19 cellular contexts compared by ENCODE assay signal in genomic region chr10:8069627-8070026, GRCh38. TPM values are rescaled to one million over a fixed set of nuclear protein-coding genes. Genes with fewer than 3 reads are reported as not detected.
A peak's percentile ranks its signal among the peaks of the same experiment; 100 is the strongest.
DNase-seq lines count a peak whose midpoint lies in the region; ATAC-seq and TF ChIP-seq lines count a peak whose summit lies in the region.
"Had no signal": no experiment of that assay in that cellular context is flagged by ENCODE, and none has a peak within 500 bp of the region (broad histone marks: within the 10 kb centered on the region; RNA-seq: fewer than 3 reads in every experiment).

No MANE protein-coding gene starts in this region.

- no peak overlapping the region for H3K4me3 Mint-ChIP-seq in activated CD8-positive, alpha-beta T cell treated with anti-CD3 and anti-CD28 coated beads for 36 hours
- H3K4me3 Mint-ChIP-seq in nephron progenitor cell: no peak overlapping the region
- no peak overlapping the region for H3K4me3 Mint-ChIP-seq in stimulated activated naive B cell treated with anti-CD40 and anti-IgM and Interleukin-4, amounts not matched to agents 10 μg/mL and 1 μg/mL and 100 μg/mL, for 72 hours
- H3K4me3 Mint-ChIP-seq: activated naive CD4-positive, alpha-beta T cell treated with anti-CD3 and anti-CD28 coated beads, Interleukin-2, amount 50 U/mL, for 24 hours; type B pancreatic cell had no signal

- H3K4me2 ChIP-seq in BLaER1 treated with 17β-estradiol and CSF1 and Interleukin-3, amounts not matched to agents 10 nM and 100 nM: peak overlapping the region in 7 of 11 experiments; percentile 8 to 45 (median 14); a peak in 6 of 22 replicates

- intact Hi-C loops in activated CD8-positive, alpha-beta T cell treated with anti-CD3 and anti-CD28 coated beads for 36 hours (cut with micrococcal nuclease): no loop called here

- H3K9ac ChIP-seq in BLaER1 treated with 17β-estradiol and CSF1 and Interleukin-3, amounts not matched to agents 10 nM and 100 nM: no peak overlapping the region

- H3K27me3 Mint-ChIP-seq in activated CD8-positive, alpha-beta T cell treated with anti-CD3 and anti-CD28 coated beads for 36 hours: no peaks in the 10 kb centered on the region
- peaks cover 36% of the 10 kb centered on the region for H3K27me3 Mint-ChIP-seq in nephron progenitor cell (ENCODE audit: low read depth, poor library complexity)
- H3K27me3 Mint-ChIP-seq in stimulated activated naive B cell treated with anti-CD40 and anti-IgM and Interleukin-4, amounts not matched to agents 10 μg/mL and 1 μg/mL and 100 μg/mL, for 72 hours: peaks cover 23 to 33% of the 10 kb centered on the region in 2 donors
- H3K27me3 Mint-ChIP-seq: activated naive CD4-positive, alpha-beta T cell treated with anti-CD3 and anti-CD28 coated beads, Interleukin-2, amount 50 U/mL, for 24 hours had no signal

- CTCF ChIA-PET in activated CD8-positive, alpha-beta T cell treated with anti-CD3 and anti-CD28 coated beads for 36 hours (lab: Charles Lee): no interaction called here

- no peak for ATAC-seq in activated CD8-positive, alpha-beta T cell treated with anti-CD3 and anti-CD28 coated beads for 36 hours
- ATAC-seq in HG03354 (IDR thresholded peaks at IDR 0.05; ENCODE audit: poor library complexity, severe bottlenecking, unreplicated experiment) (no peak), GM19035 (IDR thresholded peaks at IDR 0.05; ENCODE audit: unreplicated experiment) (no peak)
- no peak for ATAC-seq in stimulated activated naive B cell treated with anti-CD40 and anti-IgM and Interleukin-4, amounts not matched to agents 10 μg/mL and 1 μg/mL and 100 μg/mL, for 72 hours (replicated peaks)
- ATAC-seq: left colon had no signal

- H3K36me3 ChIP-seq in BLaER1 treated with 17β-estradiol and CSF1 and Interleukin-3, amounts not matched to agents 10 nM and 100 nM: no peaks in the 10 kb centered on the region
- H3K36me3 ChIP-seq: ovary had no signal

- H3K4me1 Mint-ChIP-seq in activated CD8-positive, alpha-beta T cell treated with anti-CD3 and anti-CD28 coated beads for 36 hours (ENCODE audit: low read depth): peaks cover 78% of the 10 kb centered on the region
- peaks cover 29% of the 10 kb centered on the region for H3K4me1 Mint-ChIP-seq in nephron progenitor cell
- peaks cover 0 to 5% of the 10 kb centered on the region in 2 donors for H3K4me1 Mint-ChIP-seq in stimulated activated naive B cell treated with anti-CD40 and anti-IgM and Interleukin-4, amounts not matched to agents 10 μg/mL and 1 μg/mL and 100 μg/mL, for 72 hours

- H3K27ac Mint-ChIP-seq in activated CD8-positive, alpha-beta T cell treated with anti-CD3 and anti-CD28 coated beads for 36 hours: peak overlapping the region; percentile 77
- no peak overlapping the region for H3K27ac Mint-ChIP-seq in nephron progenitor cell
- H3K27ac Mint-ChIP-seq in stimulated activated naive B cell treated with anti-CD40 and anti-IgM and Interleukin-4, amounts not matched to agents 10 μg/mL and 1 μg/mL and 100 μg/mL, for 72 hours: no peak overlapping the region
- H3K27ac Mint-ChIP-seq: type B pancreatic cell had no signal

- no peak overlapping the region for H3K27ac ChIP-seq in BLaER1 treated with 17β-estradiol and CSF1 and Interleukin-3, amounts not matched to agents 10 nM and 100 nM
- H3K27ac ChIP-seq: C4-2B, ovary had no signal

- no peak overlapping the region for H3K4me3 ChIP-seq in BLaER1 treated with 17β-estradiol and CSF1 and Interleukin-3, amounts not matched to agents 10 nM and 100 nM
- H3K4me3 ChIP-seq: ovary, skin epidermis had no signal

- H3K36me3 Mint-ChIP-seq in activated CD8-positive, alpha-beta T cell treated with anti-CD3 and anti-CD28 coated beads for 36 hours (ENCODE audit: low read depth): peaks cover 88% of the 10 kb centered on the region
- peaks cover 87% of the 10 kb centered on the region for H3K36me3 Mint-ChIP-seq in nephron progenitor cell (ENCODE audit: low read depth)
- peaks cover 0 to 7% of the 10 kb centered on the region in 2 donors for H3K36me3 Mint-ChIP-seq in stimulated activated naive B cell treated with anti-CD40 and anti-IgM and Interleukin-4, amounts not matched to agents 10 μg/mL and 1 μg/mL and 100 μg/mL, for 72 hours

- no peaks in the 10 kb centered on the region for H4K20me1 ChIP-seq in BLaER1 treated with 17β-estradiol and CSF1 and Interleukin-3, amounts not matched to agents 10 nM and 100 nM

- H3K9me3 ChIP-seq in BLaER1 treated with 17β-estradiol and CSF1 and Interleukin-3, amounts not matched to agents 10 nM and 100 nM (replicated peaks in 1 of 11): no peaks in the 10 kb centered on the region
- H3K9me3 ChIP-seq: ovary had no signal

- peaks cover 0 to 18% (median 9%) of the 10 kb centered on the region in 10 experiments; a peak in 11 of 20 replicates for H3K4me1 ChIP-seq in BLaER1 treated with 17β-estradiol and CSF1 and Interleukin-3, amounts not matched to agents 10 nM and 100 nM

- peak; percentile 50 for DNase-seq in ELR (ENCODE audit: low read depth)
- no peak for DNase-seq in activated CD8-positive, alpha-beta T cell treated with anti-CD3 and anti-CD28 coated beads for 36 hours
- DNase-seq in iris pigment epithelial cell (ENCODE audit: low read depth): peak; percentile 29
- DNase-seq in nephron progenitor cell: no peak
- no peak for DNase-seq in stimulated activated naive B cell treated with anti-CD40 and anti-IgM and Interleukin-4, amounts not matched to agents 10 μg/mL and 1 μg/mL and 100 μg/mL, for 72 hours
- DNase-seq: activated CD4-positive, CD25-positive, alpha-beta regulatory T cell; activated CD8-positive, alpha-beta memory T cell treated with anti-CD3 and anti-CD28 coated beads, Interleukin-2, amount 50 U/mL, for 4 hours; DMS53; foreskin fibroblast; left colon; NCI-H774; ovary had no signal

- no peaks in the 10 kb centered on the region for H3K9me3 Mint-ChIP-seq in activated CD8-positive, alpha-beta T cell treated with anti-CD3 and anti-CD28 coated beads for 36 hours
- H3K9me3 Mint-ChIP-seq in nephron progenitor cell: peaks cover 4% of the 10 kb centered on the region
- H3K9me3 Mint-ChIP-seq in stimulated activated naive B cell treated with anti-CD40 and anti-IgM and Interleukin-4, amounts not matched to agents 10 μg/mL and 1 μg/mL and 100 μg/mL, for 72 hours: peaks cover 0 to 4% of the 10 kb centered on the region in 2 donors
- H3K9me3 Mint-ChIP-seq: activated naive CD4-positive, alpha-beta T cell treated with anti-CD3 and anti-CD28 coated beads, Interleukin-2, amount 50 U/mL, for 24 hours; type B pancreatic cell had no signal

- POLR2A ChIA-PET in activated CD8-positive, alpha-beta T cell treated with anti-CD3 and anti-CD28 coated beads for 36 hours (lab: Charles Lee): interaction anchor here (1.6 kb wide), 1 partner anchor 10 kb away, joined by 5 read pairs; no protein-coding TSS in a partner anchor

- TF ChIP-seq CTCF in activated CD8-positive, alpha-beta T cell treated with anti-CD3 and anti-CD28 coated beads for 36 hours (IDR thresholded peaks at IDR 0.05): no peak
- no peak for TF ChIP-seq CTCF in nephron progenitor cell (IDR thresholded peaks at IDR 0.05)

- no peaks in the 10 kb centered on the region for H3K27me3 ChIP-seq in BLaER1 treated with 17β-estradiol and CSF1 and Interleukin-3, amounts not matched to agents 10 nM and 100 nM
- H3K27me3 ChIP-seq: ovary had no signal

RNA-seq across cellular contexts. Expression of gene GATA3, which starts 15.1 kb away (rescaled TPM):
- total RNA-seq in activated CD8-positive, alpha-beta T cell treated with anti-CD3 and anti-CD28 coated beads for 36 hours: 10 to 100 TPM; 24.4 to 27.2 TPM

Comparison
In these comparisons a context has a peak if more than half of its experiments do, and no peak if none do; other contexts are left out.
1. DNase-seq: peak in ELR (single experiment) and iris pigment epithelial cell (single experiment); none in activated CD8-positive, alpha-beta T cell treated with anti-CD3 and anti-CD28 coated beads for 36 hours (single experiment), nephron progenitor cell (single experiment) and stimulated activated naive B cell treated with anti-CD40 and anti-IgM and Interleukin-4, amounts not matched to agents 10 μg/mL and 1 μg/mL and 100 μg/mL, for 72 hours (single experiment).